1 cellular context compared by ENCODE assay signal in genomic region chr7:6162650-6163366, GRCh38.
A peak's percentile ranks its signal among the peaks of the same experiment; 100 is the strongest.
TF ChIP-seq lines count a peak whose summit lies in the region.

No MANE protein-coding gene starts in this region.

TF ChIP-seq in GM12878, 131 proteins besides CTCF, POLR2A, EP300 and RAD21:
- TF ChIP-seq RUNX3 (IDR thresholded peaks at IDR 0.05; ENCODE audit: low read length) (peak; percentile 11; the same call in 1 of the 2 replicates), ZNF622 (IDR thresholded peaks at IDR 0.05) (no peak), POLR2AphosphoS5 (IDR thresholded peaks at IDR 0.05; ENCODE audit: low read length) (0 out of 2 replicates have a peak, but pooled peaks have one; percentile 8)
